In genomic region chr16:260326-260725, GRCh38 we compare ENCODE assay signal across 26 cellular contexts. TPM values are rescaled to one million over a fixed set of nuclear protein-coding genes. Genes with fewer than 3 reads are reported as not detected.
DNase-seq lines count a peak whose midpoint lies in the region; ATAC-seq, FAIRE-seq and TF ChIP-seq lines count a peak whose summit lies in the region.
"Had no signal": no experiment of that assay in that cellular context is flagged by ENCODE, and none has a peak within 500 bp of the region (broad histone marks: within the 10 kb centered on the region; RNA-seq: fewer than 3 reads in every experiment).

No MANE protein-coding gene starts in this region.

- H3K27ac ChIP-seq in right cardiac atrium (ENCODE audit: low read length): no peak overlapping the region
- H3K27ac ChIP-seq in H1 (ENCODE audit: low read depth, low read length): no peak overlapping the region
- no peak overlapping the region for H3K27ac ChIP-seq in neuronal stem cell (replicated peaks; ENCODE audit: low read length)
- no peak overlapping the region for H3K27ac ChIP-seq in CD8-positive, alpha-beta memory T cell (ENCODE audit: low read depth, low read length)
- H3K27ac ChIP-seq: A549 had no signal

- H3K4me1 ChIP-seq in right cardiac atrium (ENCODE audit: control insufficient read depth, insufficient read depth, low read length) (no peaks in the 10 kb centered on the region), H1 (replicated peaks in 1 of 4; ENCODE audit: control insufficient read depth in 3 of 4, insufficient read depth in 4 of 4, low read length in 3 of 4) (no peaks in the 10 kb centered on the region), neuronal stem cell (ENCODE audit: control insufficient read depth in 2 of 2, insufficient read depth in 1 of 2, low read depth in 1 of 2, low read length in 2 of 2) (no peaks in the 10 kb centered on the region)
- no peaks in the 10 kb centered on the region for H3K4me1 ChIP-seq in CD8-positive, alpha-beta memory T cell (ENCODE audit: insufficient read depth, low read length)
- H3K4me1 ChIP-seq: A549, BE2C had no signal

- peaks cover 5 to 13% (median 10%) of the 10 kb centered on the region in 4 experiments; a peak in 6 of 8 replicates for H3K36me3 ChIP-seq in H1 (ENCODE audit: control insufficient read depth in 2 of 4, insufficient read depth in 4 of 4, low read length in 3 of 4)
- peaks cover 43 to 76% of the 10 kb centered on the region in 2 donors for H3K36me3 ChIP-seq in neuronal stem cell (replicated peaks in 1 of 2; ENCODE audit: control insufficient read depth in 2 of 2, insufficient read depth in 2 of 2, low read length in 2 of 2)
- no peaks in the 10 kb centered on the region for H3K36me3 ChIP-seq in CD8-positive, alpha-beta memory T cell (ENCODE audit: insufficient read depth, low read length)

- H3K4me3 Mint-ChIP-seq in CD8-positive, alpha-beta memory T cell: no peak overlapping the region
- H3K4me3 Mint-ChIP-seq: CD14-positive monocyte; CD4-positive, alpha-beta T cell had no signal

- H3K4ac ChIP-seq in H1 (replicated peaks; ENCODE audit: insufficient read length, low read depth, low read length) (no peak overlapping the region), neuronal stem cell (ENCODE audit: low read length) (no peak overlapping the region)

- no peak overlapping the region for H3K9ac ChIP-seq in H1 (replicated peaks in 1 of 4; ENCODE audit: extremely low read depth in 1 of 4, low read depth in 3 of 4, low read length in 3 of 4)
- H3K9ac ChIP-seq in neuronal stem cell (ENCODE audit: low read depth, low read length, poor library complexity): no peak overlapping the region

- no peak for TF ChIP-seq EP300 in H1 (IDR thresholded peaks at IDR 0.05; ENCODE audit: borderline replicate concordance in 1 of 2, low read depth in 2 of 2, low read length in 2 of 2)

- no peak for TF ChIP-seq CTCF in H1 (IDR thresholded peaks at IDR 0.05; ENCODE audit: control extremely low read depth in 1 of 3, insufficient read depth in 1 of 3, low read depth in 1 of 3, low read length in 3 of 3)

- no peak overlapping the region for H2AK5ac ChIP-seq in H1 (ENCODE audit: low read depth, low read length)
- no peak overlapping the region for H2AK5ac ChIP-seq in neuronal stem cell (ENCODE audit: low read depth, low read length)

- H2BK15ac ChIP-seq in H1 (ENCODE audit: low read length) (no peak overlapping the region), neuronal stem cell (ENCODE audit: low read length) (no peak overlapping the region)

- H4K91ac ChIP-seq in H1 (replicated peaks; ENCODE audit: insufficient read length, low read length) (no peak overlapping the region), neuronal stem cell (ENCODE audit: low read depth, low read length, poor library complexity) (no peak overlapping the region)

- H3K4me3 ChIP-seq in right cardiac atrium (ENCODE audit: low read length) (no peak overlapping the region), H1 (ENCODE audit: extremely low read depth in 1 of 4, insufficient read depth in 2 of 4, low read depth in 3 of 4, low read length in 4 of 4) (no peak overlapping the region), neuronal stem cell (ENCODE audit: low read length in 2 of 2) (no peak overlapping the region)
- H3K4me3 ChIP-seq in CD8-positive, alpha-beta memory T cell (ENCODE audit: low read length): no peak overlapping the region
- H3K4me3 ChIP-seq: A549; BLaER1 treated with 17β-estradiol and CSF1 and Interleukin-3, amounts not matched to agents 10 nM and 100 nM had no signal

- CTCF ChIA-PET in H1 (lab: Charles Lee; ENCODE audit: partially characterized antibody): interaction anchor here (0.6 kb wide), 1 partner anchor 185 kb away, joined by 3 read pairs; no protein-coding TSS in a partner anchor
- CTCF ChIA-PET in CD8-positive, alpha-beta memory T cell (lab: Charles Lee): no interaction called here

- 94% methylated on average over 19 of the region's 19 CpGs for WGBS in right cardiac atrium
- 94% methylated on average over 19 of the region's 19 CpGs; no CpG with 5 or more reads in 1 of the 2 experiments for WGBS in H1 (ENCODE audit: extremely low coverage in 1 of 2, insufficient coverage in 1 of 2, insufficient read length in 1 of 2, insufficient replicate concordance in 2 of 2, low coverage in 1 of 2, low lambda C conversion rate in 2 of 2, missing lambda C conversion rate in 1 of 2), 2 experiments
- WGBS in neuronal stem cell (ENCODE audit: extremely low coverage in 2 of 2, insufficient read length in 2 of 2, insufficient replicate concordance in 1 of 2), 2 donors: no CpG with 5 or more reads among the region's 19 CpGs

- no peak overlapping the region for H4K8ac ChIP-seq in H1 (ENCODE audit: extremely low read depth, insufficient read depth, low read length)
- no peak overlapping the region for H4K8ac ChIP-seq in neuronal stem cell (ENCODE audit: low read depth, low read length)

- peak overlapping the region; percentile 66; the same call in 1 of the 2 replicates for H2BK5ac ChIP-seq in H1 (ENCODE audit: low read depth, low read length)
- H2BK5ac ChIP-seq in neuronal stem cell (ENCODE audit: low read length): no peak overlapping the region

- no peaks in the 10 kb centered on the region for H3K79me2 ChIP-seq in H1 (ENCODE audit: control insufficient read depth in 1 of 2, insufficient read depth in 2 of 2, low read length in 2 of 2)

- DNase-seq in right cardiac atrium (peak in 2 of 3 donors; percentile 30 to 41), Right ventricle myocardium inferior (ENCODE audit: missing footprints) (no peak), H1 (ENCODE audit: low read depth in 1 of 2, low spot score in 2 of 2) (no peak), neuronal stem cell (ENCODE audit: low spot score) (no peak)
- DNase-seq in CD8-positive, alpha-beta memory T cell: no peak
- DNase-seq: 8988T; ACHN; AML-193; BE2C; Calu3; CD4-positive, alpha-beta T cell; COR-L47; DMS53; GF-D8; GOT3; HCEC 1CT had no signal

- peak overlapping the region in 1 of 8 donors; percentile 27 for H3K27ac Mint-ChIP-seq in CD8-positive, alpha-beta memory T cell
- H3K27ac Mint-ChIP-seq: CD4-positive, alpha-beta T cell had no signal

- no peak overlapping the region for H3K56ac ChIP-seq in H1 (replicated peaks; ENCODE audit: insufficient read length, low read depth, low read length)

- no peaks in the 10 kb centered on the region for H3K79me1 ChIP-seq in H1 (ENCODE audit: low read depth, low read length)
- peaks cover 6% of the 10 kb centered on the region for H3K79me1 ChIP-seq in neuronal stem cell (ENCODE audit: low read depth, low read length)

- no peaks in the 10 kb centered on the region for H3K9me3 Mint-ChIP-seq in CD8-positive, alpha-beta memory T cell
- H3K9me3 Mint-ChIP-seq: CD14-positive monocyte; CD4-positive, alpha-beta T cell had no signal

- H3K9me3 ChIP-seq in right cardiac atrium (ENCODE audit: control insufficient read depth, low read length) (no peaks in the 10 kb centered on the region), H1 (ENCODE audit: insufficient read depth in 2 of 2, low read depth in 1 of 2, low read length in 1 of 2) (no peaks in the 10 kb centered on the region), neuronal stem cell (replicated peaks in 1 of 2; ENCODE audit: control insufficient read depth in 2 of 2, insufficient read depth in 1 of 2, low read depth in 1 of 2, low read length in 2 of 2) (no peaks in the 10 kb centered on the region)
- H3K9me3 ChIP-seq in CD8-positive, alpha-beta memory T cell (ENCODE audit: low read length): no peaks in the 10 kb centered on the region
- H3K9me3 ChIP-seq: A549, BE2C had no signal

- H3K14ac ChIP-seq in H1 (ENCODE audit: insufficient read length): no peak overlapping the region
- no peak overlapping the region for H3K14ac ChIP-seq in neuronal stem cell (ENCODE audit: low read length)

- POLR2A ChIA-PET in H1 (lab: Charles Lee; ENCODE audit: partially characterized antibody): interaction anchor here (2.0 kb wide), 1 partner anchor 9 kb away, joined by 4 read pairs; no protein-coding TSS in a partner anchor
- POLR2A ChIA-PET in CD8-positive, alpha-beta memory T cell (lab: Charles Lee): no interaction called here

- H3K4me2 ChIP-seq in H1 (ENCODE audit: insufficient read depth in 1 of 2, low read depth in 2 of 2, low read length in 2 of 2): no peak overlapping the region
- no peak overlapping the region for H3K4me2 ChIP-seq in neuronal stem cell (ENCODE audit: insufficient read depth, low read length, poor library complexity, severe bottlenecking)
- H3K4me2 ChIP-seq: A549 had no signal

- H3K4me1 Mint-ChIP-seq in CD8-positive, alpha-beta memory T cell: peaks cover 0 to 6% (median 6%) of the 10 kb centered on the region in 3 donors

- no peak overlapping the region for H4K5ac ChIP-seq in H1 (ENCODE audit: insufficient read length, low read depth, low read length)

- TF ChIP-seq POLR2A in H1 (IDR thresholded peaks at IDR 0.05; ENCODE audit: control extremely low read depth in 1 of 2, low read depth in 2 of 2, low read length in 2 of 2): no peak

- no peak for FAIRE-seq in H1 (lab: Jason Lieb, UNC)
- FAIRE-seq: A549, GM12891, GM18507, GM19239 had no signal

- ATAC-seq in right cardiac atrium: no peak
- no peak for ATAC-seq in Right ventricle myocardium inferior
- ATAC-seq in GM18858 (IDR thresholded peaks at IDR 0.05; ENCODE audit: unreplicated experiment): no peak
- ATAC-seq in GM21786 (IDR thresholded peaks at IDR 0.05; ENCODE audit: unreplicated experiment): no peak
- ATAC-seq: A549 had no signal

- no peak overlapping the region for H2BK12ac ChIP-seq in H1 (ENCODE audit: low read depth, low read length)
- H2BK12ac ChIP-seq in neuronal stem cell (ENCODE audit: low read length): peak overlapping the region; percentile 58

- H3K18ac ChIP-seq in H1 (ENCODE audit: extremely low read depth, low read length): no peak overlapping the region
- H3K18ac ChIP-seq in neuronal stem cell (ENCODE audit: low read length): no peak overlapping the region

- no peak overlapping the region for H2BK20ac ChIP-seq in H1 (ENCODE audit: low read length)

- no peak overlapping the region for H2BK120ac ChIP-seq in H1 (replicated peaks; ENCODE audit: low read depth, low read length)
- no peak overlapping the region for H2BK120ac ChIP-seq in neuronal stem cell (ENCODE audit: low read depth, low read length)

- H3K27me3 Mint-ChIP-seq in CD8-positive, alpha-beta memory T cell: no peaks in the 10 kb centered on the region
- H3K27me3 Mint-ChIP-seq: CD4-positive, alpha-beta T cell had no signal

- no peak overlapping the region for H3K23ac ChIP-seq in H1 (ENCODE audit: insufficient read length)
- peak overlapping the region; percentile 1 for H3K23ac ChIP-seq in neuronal stem cell (ENCODE audit: low read depth, low read length, poor library complexity)

- intact Hi-C loops in right cardiac atrium (cut with DNase I) (no loop called here), Right ventricle myocardium inferior (cut with DNase I) (no loop called here)

- H2AFZ ChIP-seq in H1 (ENCODE audit: low read length) (no peak overlapping the region), neuronal stem cell (ENCODE audit: low read length) (no peak overlapping the region)

- peaks cover 4 to 59% (median 11%) of the 10 kb centered on the region in 3 donors for H3K36me3 Mint-ChIP-seq in CD8-positive, alpha-beta memory T cell

- no peak for TF ChIP-seq RAD21 in H1 (IDR thresholded peaks at IDR 0.05 in 1 of 2, conservative IDR thresholded peaks at IDR 0.05 in 1 of 2; ENCODE audit: low read depth in 2 of 2, low read length in 2 of 2)

- no peaks in the 10 kb centered on the region for H3K27me3 ChIP-seq in right cardiac atrium (ENCODE audit: control insufficient read depth, insufficient read depth)
- H3K27me3 ChIP-seq in H1 (replicated peaks in 1 of 4; ENCODE audit: control insufficient read depth in 3 of 4, extremely low read depth in 1 of 4, insufficient read depth in 3 of 4, low read length in 3 of 4): no peaks in the 10 kb centered on the region
- no peaks in the 10 kb centered on the region for H3K27me3 ChIP-seq in neuronal stem cell (ENCODE audit: control insufficient read depth in 3 of 3, insufficient read depth in 3 of 3, low read depth in 1 of 3, low read length in 3 of 3)
- H3K27me3 ChIP-seq in CD8-positive, alpha-beta memory T cell (ENCODE audit: insufficient read depth, low read length, poor library complexity, severe bottlenecking): no peaks in the 10 kb centered on the region
- H3K27me3 ChIP-seq: BE2C; BLaER1 treated with 17β-estradiol and CSF1 and Interleukin-3, amounts not matched to agents 10 nM and 100 nM had no signal

- peaks cover 0 to 12% of the 10 kb centered on the region in 2 experiments for H4K20me1 ChIP-seq in H1 (replicated peaks in 1 of 2; ENCODE audit: control insufficient read depth in 1 of 2, insufficient read depth in 2 of 2, low read length in 2 of 2)

- no peaks in the 10 kb centered on the region for H3K23me2 ChIP-seq in H1 (ENCODE audit: low read depth, low read length)

RNA-seq across cellular contexts. Expression of gene RGS11, which starts 15.4 kb away (rescaled TPM):
- total RNA-seq in right cardiac atrium: 10 to 100 TPM; 11.6 to 23.8 (median 17.6) TPM
- 15.5 TPM for polyA plus RNA-seq in right cardiac atrium
- total RNA-seq in Right ventricle myocardium inferior: 15.4 TPM
- total RNA-seq in H1 (2021; fragmentation: NEBNext Ultra II Directional; extraction: Animal tissue kit (Norgen Biotek cat#: 25700)): 0.84 and 1.1 TPM in 2 replicates
- polyA plus RNA-seq in H1 (2011; rRNA removed): 1.2 and 2.0 TPM in 2 replicates
- 1.2 TPM for polyA plus RNA-seq in H1 (2011; cell fraction: cytosol; rRNA removed)
- polyA plus RNA-seq in H1 (2011; cell fraction: nucleus; rRNA removed): 10.5 TPM
- 1.0 to 2.7 TPM (median 1.8 TPM) in 4 replicates for polyA plus RNA-seq in H1 (2012, experiment 1 of 2)
- polyA plus RNA-seq in H1 (2012, experiment 2 of 2): 0.59 TPM
- polyA plus RNA-seq in H1 (2013, experiment 1 of 2): 0.87 TPM
- 1.0 TPM for polyA plus RNA-seq in H1 (2013, experiment 2 of 2)
- 0.19 and 0.49 TPM in 2 replicates for polyA minus RNA-seq in H1 (2011; rRNA and poly(A)+ RNA removed)
- not detected for polyA minus RNA-seq in H1 (2011; cell fraction: cytosol; rRNA and poly(A)+ RNA removed)
- polyA minus RNA-seq in H1 (2011; cell fraction: nucleus; rRNA and poly(A)+ RNA removed): 1.8 TPM
- 1.7 TPM for polyA plus RNA-seq in neuronal stem cell (2013, experiment 1 of 2)
- 1.5 TPM for polyA plus RNA-seq in neuronal stem cell (2013, experiment 2 of 2)
- under 1 TPM in 1 of 2 experiments, not detected in 1; 0.09 TPM for total RNA-seq in CD8-positive, alpha-beta memory T cell
- not detected for polyA plus RNA-seq in CD8-positive, alpha-beta memory T cell
- total RNA-seq: CD4-positive, alpha-beta T cell had no signal
- polyA plus RNA-seq: CD14-positive monocyte had no signal

RNA-seq across cellular contexts. Expression of gene ARHGDIG, which starts 20.1 kb away (rescaled TPM):
- total RNA-seq in right cardiac atrium (10 to 100 TPM in 1 of 4 donors, 1 to 10 TPM in 3; 3.5 to 11.3 (median 4.9) TPM), Right ventricle myocardium inferior (9.3 TPM)
- polyA plus RNA-seq in right cardiac atrium (7.7 TPM), H1 (2011; rRNA removed) (2.9 and 4.5 TPM in 2 replicates)
- total RNA-seq in H1 (2021; fragmentation: NEBNext Ultra II Directional; extraction: Animal tissue kit (Norgen Biotek cat#: 25700)): 1.2 and 2.8 TPM in 2 replicates
- polyA plus RNA-seq in H1 (2011; cell fraction: cytosol; rRNA removed): 2.4 TPM
- polyA plus RNA-seq in H1 (2011; cell fraction: nucleus; rRNA removed): 10.9 TPM
- polyA plus RNA-seq in H1 (2012, experiment 1 of 2): 1.3 to 3.2 TPM (median 2.4 TPM) in 4 replicates
- 1.3 TPM for polyA plus RNA-seq in H1 (2012, experiment 2 of 2)
- 0.85 TPM for polyA plus RNA-seq in H1 (2013, experiment 1 of 2)
- polyA plus RNA-seq in H1 (2013, experiment 2 of 2): 1.2 TPM
- 0.44 and 1.0 TPM in 2 replicates for polyA minus RNA-seq in H1 (2011; rRNA and poly(A)+ RNA removed)
- not detected for polyA minus RNA-seq in H1 (2011; cell fraction: cytosol; rRNA and poly(A)+ RNA removed)
- 2.0 TPM for polyA minus RNA-seq in H1 (2011; cell fraction: nucleus; rRNA and poly(A)+ RNA removed)
- polyA plus RNA-seq in neuronal stem cell (2013, experiment 1 of 2): 0.85 TPM
- 0.89 TPM for polyA plus RNA-seq in neuronal stem cell (2013, experiment 2 of 2)
- not detected for total RNA-seq in CD8-positive, alpha-beta memory T cell
- not detected for polyA plus RNA-seq in CD8-positive, alpha-beta memory T cell
- total RNA-seq: Calu3, Daoy had no signal
- polyA plus RNA-seq: CD14-positive monocyte had no signal

RNA-seq across cellular contexts. Expression of gene PDIA2, which starts 22.6 kb away (rescaled TPM):
- total RNA-seq in right cardiac atrium (10 to 100 TPM in 1 of 4 donors, 1 to 10 TPM in 3; 2.1 to 10.0 (median 2.3) TPM), Right ventricle myocardium inferior (1.6 TPM)
- polyA plus RNA-seq in right cardiac atrium (0.91 TPM), H1 (2011; rRNA removed) (0.50 and 1.1 TPM in 2 replicates)
- 0.34 and 1.3 TPM in 2 replicates for total RNA-seq in H1 (2021; fragmentation: NEBNext Ultra II Directional; extraction: Animal tissue kit (Norgen Biotek cat#: 25700))
- 1.4 TPM for polyA plus RNA-seq in H1 (2011; cell fraction: cytosol; rRNA removed)
- 8.9 TPM for polyA plus RNA-seq in H1 (2011; cell fraction: nucleus; rRNA removed)
- polyA plus RNA-seq in H1 (2012, experiment 1 of 2): 0.90 to 2.2 TPM (median 1.5 TPM) in 4 replicates
- 2.0 TPM for polyA plus RNA-seq in H1 (2012, experiment 2 of 2)
- polyA plus RNA-seq in H1 (2013, experiment 1 of 2): 0.47 TPM
- polyA plus RNA-seq in H1 (2013, experiment 2 of 2): 0.75 TPM
- 0.13 TPM in 1 of 2 replicates, not detected in the other for polyA minus RNA-seq in H1 (2011; rRNA and poly(A)+ RNA removed)
- polyA minus RNA-seq in H1 (2011; cell fraction: cytosol; rRNA and poly(A)+ RNA removed): not detected
- 1.00 TPM for polyA minus RNA-seq in H1 (2011; cell fraction: nucleus; rRNA and poly(A)+ RNA removed)
- polyA plus RNA-seq in neuronal stem cell (2013, experiment 1 of 2): 0.43 TPM
- 0.42 TPM for polyA plus RNA-seq in neuronal stem cell (2013, experiment 2 of 2)
- not detected for total RNA-seq in CD8-positive, alpha-beta memory T cell
- not detected for polyA plus RNA-seq in CD8-positive, alpha-beta memory T cell
- total RNA-seq: Calu3; CD4-positive, alpha-beta T cell; G401 had no signal
- polyA plus RNA-seq: CD14-positive monocyte had no signal

RNA-seq across cellular contexts. Expression of gene FAM234A, which starts 25.7 kb away (rescaled TPM):
- total RNA-seq in right cardiac atrium (100 to 1,000 TPM; 131 to 145 (median 139) TPM), Right ventricle myocardium inferior (144 TPM)
- polyA plus RNA-seq in right cardiac atrium (171 TPM), H1 (2011; rRNA removed) (80.6 and 131 TPM in 2 replicates)
- total RNA-seq in H1 (2021; fragmentation: NEBNext Ultra II Directional; extraction: Animal tissue kit (Norgen Biotek cat#: 25700)): 104 and 108 TPM in 2 replicates
- 64.7 TPM for polyA plus RNA-seq in H1 (2011; cell fraction: cytosol; rRNA removed)
- polyA plus RNA-seq in H1 (2011; cell fraction: nucleus; rRNA removed): 131 TPM
- polyA plus RNA-seq in H1 (2012, experiment 1 of 2): 46.8 to 81.6 TPM (median 75.8 TPM) in 4 replicates
- polyA plus RNA-seq in H1 (2012, experiment 2 of 2): 137 TPM
- polyA plus RNA-seq in H1 (2013, experiment 1 of 2): 187 TPM
- 191 TPM for polyA plus RNA-seq in H1 (2013, experiment 2 of 2)
- polyA minus RNA-seq in H1 (2011; rRNA and poly(A)+ RNA removed): 30.0 and 32.1 TPM in 2 replicates
- 50.3 TPM for polyA minus RNA-seq in H1 (2011; cell fraction: cytosol; rRNA and poly(A)+ RNA removed)
- 36.9 TPM for polyA minus RNA-seq in H1 (2011; cell fraction: nucleus; rRNA and poly(A)+ RNA removed)
- polyA plus RNA-seq in neuronal stem cell (2013, experiment 1 of 2): 116 TPM
- polyA plus RNA-seq in neuronal stem cell (2013, experiment 2 of 2): 123 TPM
- 10 to 100 TPM; 23.1 to 26.1 TPM for total RNA-seq in CD8-positive, alpha-beta memory T cell
- polyA plus RNA-seq in CD8-positive, alpha-beta memory T cell: 27.9 TPM

RNA-seq across cellular contexts. Expression of gene LUC7L, which starts 31.1 kb away (rescaled TPM):
- total RNA-seq in right cardiac atrium (10 to 100 TPM; 28.1 to 32.0 (median 30.2) TPM), Right ventricle myocardium inferior (23.5 TPM)
- polyA plus RNA-seq in right cardiac atrium (32.1 TPM), H1 (2011; rRNA removed) (49.7 and 75.8 TPM in 2 replicates)
- total RNA-seq in H1 (2021; fragmentation: NEBNext Ultra II Directional; extraction: Animal tissue kit (Norgen Biotek cat#: 25700)): 121 and 129 TPM in 2 replicates
- 79.3 TPM for polyA plus RNA-seq in H1 (2011; cell fraction: cytosol; rRNA removed)
- 145 TPM for polyA plus RNA-seq in H1 (2011; cell fraction: nucleus; rRNA removed)
- 83.9 to 104 TPM (median 87.6 TPM) in 4 replicates for polyA plus RNA-seq in H1 (2012, experiment 1 of 2)
- polyA plus RNA-seq in H1 (2012, experiment 2 of 2): 35.2 TPM
- 94.6 TPM for polyA plus RNA-seq in H1 (2013, experiment 1 of 2)
- polyA plus RNA-seq in H1 (2013, experiment 2 of 2): 83.9 TPM
- polyA minus RNA-seq in H1 (2011; rRNA and poly(A)+ RNA removed): 26.0 and 29.7 TPM in 2 replicates
- polyA minus RNA-seq in H1 (2011; cell fraction: cytosol; rRNA and poly(A)+ RNA removed): 38.2 TPM
- 115 TPM for polyA minus RNA-seq in H1 (2011; cell fraction: nucleus; rRNA and poly(A)+ RNA removed)
- polyA plus RNA-seq in neuronal stem cell (2013, experiment 1 of 2): 157 TPM
- polyA plus RNA-seq in neuronal stem cell (2013, experiment 2 of 2): 156 TPM
- 10 to 100 TPM; 78.5 to 80.0 TPM for total RNA-seq in CD8-positive, alpha-beta memory T cell
- polyA plus RNA-seq in CD8-positive, alpha-beta memory T cell: 9.2 TPM

Comparison
In these comparisons a context has a peak if more than half of its experiments do, and no peak if none do; other contexts are left out.
1. DNase-seq: peak in right cardiac atrium (2 of 3); none in Right ventricle myocardium inferior (single experiment), H1 (0 of 2), neuronal stem cell (single experiment) and CD8-positive, alpha-beta memory T cell (0 of 5).